8 cellular contexts compared by ENCODE assay signal in the genomic region with DNA sequence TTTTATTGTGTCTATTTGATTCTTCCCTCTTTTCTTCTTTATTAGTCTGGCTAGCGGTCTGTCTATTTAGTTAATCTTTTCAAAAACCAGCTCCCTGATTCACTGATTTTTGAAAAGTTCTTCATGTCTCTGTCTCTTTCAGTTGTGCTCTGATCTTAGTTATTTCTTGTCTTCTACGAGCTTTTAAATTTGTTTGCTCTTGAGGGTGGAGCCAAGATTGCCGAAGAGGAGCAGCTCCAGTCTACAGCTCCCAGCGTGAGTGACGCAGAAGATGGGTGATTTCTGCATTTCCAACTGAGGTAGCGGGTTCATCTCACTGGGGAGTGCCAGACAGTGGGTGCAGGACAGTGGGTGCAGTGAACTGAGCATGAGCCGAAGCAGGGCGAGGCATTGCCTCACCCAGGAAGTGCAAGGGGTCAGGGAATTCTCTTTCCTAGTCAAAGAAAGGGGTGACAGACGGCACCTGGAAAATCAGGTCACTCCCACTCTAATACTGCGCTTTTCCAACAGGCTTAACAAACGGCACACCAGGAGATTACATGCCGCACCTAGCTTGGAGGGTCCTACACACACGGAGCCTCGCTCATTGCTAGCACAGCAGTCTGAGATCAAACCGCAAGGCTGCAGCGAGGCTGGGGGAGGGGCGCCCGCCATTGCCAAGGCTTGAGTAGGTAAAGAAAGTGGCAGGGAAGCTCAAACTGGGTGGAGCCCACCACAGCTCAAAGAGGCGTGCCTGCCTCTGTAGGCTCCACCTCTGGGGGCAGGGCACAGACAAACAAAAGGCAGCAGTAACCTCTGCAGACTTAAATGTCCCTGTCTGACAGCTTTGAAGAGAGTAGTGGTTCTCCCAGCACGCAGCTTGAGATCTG.
DNase-seq lines count a peak whose midpoint lies in the region; TF ChIP-seq lines count a peak whose summit lies in the region.
"Not testable (repeated sequence)": the region's sequence is repeated elsewhere in the genome, so short reads cannot be mapped to it uniquely, and the experiment has no call there.

No MANE protein-coding gene starts in this region.

- not testable (repeated sequence) for BruUV-seq in PC-9 (replicated peaks; lab: Mats Ljungman, UMichigan)

- CTCF ChIA-PET in PC-9 (lab: Charles Lee) = interaction anchor here (0.8 kb wide), 1 partner anchor 163 kb away, joined by 3 read pairs; no protein-coding TSS in a partner anchor

- not testable (repeated sequence) for H3K27ac Mint-ChIP-seq in chondrocyte (ENCODE audit: unreplicated experiment); type B pancreatic cell

- H3K36me3 Mint-ChIP-seq in chondrocyte (ENCODE audit: low read depth); type B pancreatic cell: not testable (repeated sequence)

- H2AFZ ChIP-seq in PC-9 = peak overlapping the region; percentile 73

- intact Hi-C loops in PC-9 (cut with micrococcal nuclease; ENCODE audit: unreplicated experiment) = not testable (repeated sequence)

- H3K4me3 ChIP-seq in PC-9 = peak overlapping the region; percentile 41; the same call in 1 of the 2 replicates
- H3K4me3 ChIP-seq in iPS-18a (ENCODE audit: low read length) = peak overlapping the region; percentile 27
- H3K4me3 ChIP-seq in mucosa of rectum (ENCODE audit: low read length in 2 of 2) = peak overlapping the region; percentile 35 to 37

- not testable (repeated sequence) for TF ChIP-seq CTCF in PC-9 (conservative IDR thresholded peaks at IDR 0.05); chondrocyte (IDR thresholded peaks at IDR 0.05); type B pancreatic cell (conservative IDR thresholded peaks at IDR 0.05)

- peaks cover 15% of the 10 kb centered on the region for H3K27me3 Mint-ChIP-seq in chondrocyte (ENCODE audit: low read depth)
- not testable (repeated sequence) for H3K27me3 Mint-ChIP-seq in type B pancreatic cell

- not testable (repeated sequence) for H3K27me3 ChIP-seq in PC-9 (ENCODE audit: insufficient read depth, low read depth); iPS-18a (ENCODE audit: control insufficient read depth, insufficient read depth, low read length); mucosa of rectum (ENCODE audit: control insufficient read depth in 2 of 2, insufficient read depth in 2 of 2, low read length in 2 of 2)

- H3K4me3 Mint-ChIP-seq in chondrocyte (ENCODE audit: unreplicated experiment) (peak overlapping the region; percentile 55), type B pancreatic cell (peak overlapping the region; percentile 60)

- H3K36me3 ChIP-seq in PC-9 (ENCODE audit: low read depth); iPS-18a (ENCODE audit: control insufficient read depth, low read depth, low read length); mucosa of rectum (ENCODE audit: control insufficient read depth in 2 of 2, insufficient read depth in 2 of 2, low read length in 2 of 2): not testable (repeated sequence)

- peak overlapping the region; percentile 72 for H3K4me2 ChIP-seq in PC-9

- POLR2A ChIA-PET in PC-9 (lab: Charles Lee; ENCODE audit: unreplicated experiment) = not testable (repeated sequence)

- H3K27ac ChIP-seq in PC-9; iPS-18a (ENCODE audit: low read length); mucosa of rectum (ENCODE audit: low read depth in 2 of 2, low read length in 2 of 2): not testable (repeated sequence)

- DNase-seq in DMS53 (lab: John Stamatoyannopoulos, UW) = peak; percentile 18
- DNase-seq in HT-29 (ENCODE audit: low spot score) = peak; percentile 4
- DNase-seq in NCI-H1105 treated with DMSO at 0.1 percent for 48 hours (lab: John Stamatoyannopoulos, UW) = peak; percentile 8
- peak in 1 of 2 experiments; percentile 61 for DNase-seq in PC-9
- peak; percentile 48 for DNase-seq in chondrocyte (ENCODE audit: low spot score)
- not testable (repeated sequence) for DNase-seq in type B pancreatic cell (ENCODE audit: extremely low spot score, unreplicated experiment)

- not testable (repeated sequence) for H3K9ac ChIP-seq in iPS-18a (ENCODE audit: low read length); mucosa of rectum (ENCODE audit: low read depth in 1 of 2, low read length in 2 of 2)

- H3K9me3 ChIP-seq in PC-9 (ENCODE audit: insufficient read depth, low read depth); iPS-18a (ENCODE audit: control insufficient read depth, low read depth, low read length); mucosa of rectum (ENCODE audit: control insufficient read depth in 2 of 2, low read length in 2 of 2): not testable (repeated sequence)

- H3K4me1 Mint-ChIP-seq in chondrocyte (ENCODE audit: low read depth); type B pancreatic cell (ENCODE audit: unreplicated experiment): not testable (repeated sequence)

- H4K20me1 ChIP-seq in PC-9 (ENCODE audit: insufficient read depth) = not testable (repeated sequence)

- H3K9me2 ChIP-seq in PC-9 (ENCODE audit: insufficient read depth) = not testable (repeated sequence)

- H3K79me2 ChIP-seq in PC-9 (ENCODE audit: low read depth) = not testable (repeated sequence)

- H3F3A ChIP-seq in PC-9 (ENCODE audit: insufficient read depth, low read depth) = not testable (repeated sequence)

- not testable (repeated sequence) for H3K4me1 ChIP-seq in PC-9 (replicated peaks; ENCODE audit: insufficient read depth); iPS-18a (ENCODE audit: control insufficient read depth, low read depth, low read length); mucosa of rectum (ENCODE audit: control insufficient read depth in 2 of 2, insufficient read depth in 2 of 2, low read length in 2 of 2)

- H3K9me3 Mint-ChIP-seq in chondrocyte (ENCODE audit: low read depth) = peaks cover 35% of the 10 kb centered on the region
- not testable (repeated sequence) for H3K9me3 Mint-ChIP-seq in type B pancreatic cell
